10 cellular contexts compared by ENCODE assay signal in the genomic region with DNA sequence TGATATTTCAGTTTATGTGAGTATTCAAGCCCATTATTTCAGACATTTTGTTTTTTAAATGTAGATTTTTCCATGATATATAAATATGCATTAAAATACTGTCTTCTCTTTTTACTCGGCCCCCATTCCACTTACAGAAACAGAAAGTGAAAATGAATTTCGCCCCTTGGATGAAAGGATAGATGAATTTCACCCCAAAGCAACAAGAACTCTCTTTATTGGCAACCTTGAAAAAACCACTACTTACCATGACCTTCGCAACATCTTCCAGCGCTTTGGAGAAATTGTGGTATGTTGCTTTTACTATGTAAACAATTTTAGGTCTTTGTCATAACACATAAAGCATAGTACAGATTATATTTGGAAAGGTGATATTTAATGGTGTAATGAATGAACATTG. TPM values are rescaled to one million over a fixed set of nuclear protein-coding genes. Genes with fewer than 3 reads are reported as not detected.
A peak's percentile ranks its signal among the peaks of the same experiment; 100 is the strongest.
DNase-seq lines count a peak whose midpoint lies in the region; ATAC-seq and TF ChIP-seq lines count a peak whose summit lies in the region.
"Had no signal": no experiment of that assay in that cellular context is flagged by ENCODE, and none has a peak within 500 bp of the region (broad histone marks: within the 10 kb centered on the region; RNA-seq: fewer than 3 reads in every experiment).

No MANE protein-coding gene starts in this region.

- no peaks in the 10 kb centered on the region; the same call in 1 of the 2 replicates for H4K20me1 ChIP-seq in PC-9 (ENCODE audit: insufficient read depth)

- intact Hi-C loops in CD8-positive, alpha-beta T cell (cut with DNase I, micrococcal nuclease) = loop anchor here (2.0 to 5.0 kb wide), 4 partner anchors 59 to 99 kb away; partner anchors contain the start of gene SPEN (in 1 of the 2)
- intact Hi-C loops in PC-9 (cut with micrococcal nuclease; ENCODE audit: unreplicated experiment) = loop anchor here (5.0 kb wide), 1 partner anchor 69 kb away; the partner anchor contains the start of gene SPEN

- CTCF ChIA-PET in CD8-positive, alpha-beta T cell (lab: Charles Lee) = interaction anchor here (0.9 to 1.0 kb wide), 2 partner anchors 79 to 100 kb away, joined by 3 to 6 read pairs; no protein-coding TSS in a partner anchor
- CTCF ChIA-PET in PC-9 (lab: Charles Lee) = no interaction called here

- H3K9me2 ChIP-seq in PC-9 (ENCODE audit: insufficient read depth) = no peaks in the 10 kb centered on the region

- BruUV-seq in PC-9 (replicated peaks; lab: Mats Ljungman, UMichigan) = no TSS peak

- H3K9me3 Mint-ChIP-seq in CD8-positive, alpha-beta T cell = no peaks in the 10 kb centered on the region

- peaks cover 23% of the 10 kb centered on the region for H3K4me1 ChIP-seq in CD8-positive, alpha-beta T cell (ENCODE audit: insufficient read depth, low read length)
- H3K4me1 ChIP-seq in PC-9 (replicated peaks; ENCODE audit: insufficient read depth) (peaks cover 24% of the 10 kb centered on the region), neutrophil (ENCODE audit: control insufficient read depth in 1 of 2, insufficient read depth in 1 of 2, low read depth in 1 of 2, low read length in 1 of 2) (no peaks in the 10 kb centered on the region)

- H3K36me3 Mint-ChIP-seq in CD8-positive, alpha-beta T cell = peaks cover 69% of the 10 kb centered on the region

- H3K9me3 ChIP-seq in CD8-positive, alpha-beta T cell (ENCODE audit: low read length) = no peaks in the 10 kb centered on the region
- H3K9me3 ChIP-seq in PC-9 (ENCODE audit: insufficient read depth, low read depth) (no peaks in the 10 kb centered on the region), neutrophil (no peaks in the 10 kb centered on the region)

- H3F3A ChIP-seq in PC-9 (ENCODE audit: insufficient read depth, low read depth) = peaks cover 27% of the 10 kb centered on the region; the same call in 1 of the 2 replicates

- peak overlapping the region; percentile 7 for H3K27ac ChIP-seq in CD8-positive, alpha-beta T cell (ENCODE audit: low read depth, low read length)
- peak overlapping the region; percentile 43 for H3K27ac ChIP-seq in PC-9
- peak overlapping the region; percentile 53 for H3K27ac ChIP-seq in neutrophil

- POLR2A ChIA-PET in CD8-positive, alpha-beta T cell (lab: Charles Lee) = interaction anchor here (2.1 kb wide), 1 partner anchor 82 kb away, joined by 7 read pairs; no protein-coding TSS in a partner anchor
- POLR2A ChIA-PET in PC-9 (lab: Charles Lee; ENCODE audit: unreplicated experiment) = no interaction called here

- no peak overlapping the region for H3K4me2 ChIP-seq in PC-9

- H3K4me3 Mint-ChIP-seq in CD8-positive, alpha-beta T cell = peak overlapping the region; percentile 78

- H3K4me3 ChIP-seq in CD8-positive, alpha-beta T cell (ENCODE audit: low read depth, low read length) = no peak overlapping the region
- H3K4me3 ChIP-seq in PC-9 (no peak overlapping the region), neutrophil (ENCODE audit: low read depth in 1 of 2, low read length in 1 of 2) (no peak overlapping the region)

- DNase-seq in CD8-positive, alpha-beta T cell = no peak
- no peak for DNase-seq in PC-9
- peak; percentile 8 for DNase-seq in central memory CD4-positive, alpha-beta T cell
- DNase-seq in NCI-H446 treated with DMSO at 0.1 percent for 48 hours (lab: John Stamatoyannopoulos, UW) = no peak
- no peak for DNase-seq in HCEC 1CT
- DNase-seq in globus pallidus (ENCODE audit: low spot score) = no peak
- DNase-seq: NCI-H510A treated with DMSO at 0.1 percent for 48 hours, SW 1271 had no signal

- TF ChIP-seq CTCF in CD8-positive, alpha-beta T cell (IDR thresholded peaks at IDR 0.05) = no peak
- no peak for TF ChIP-seq CTCF in PC-9 (conservative IDR thresholded peaks at IDR 0.05)
- TF ChIP-seq CTCF in neutrophil (IDR thresholded peaks at IDR 0.05) = no peak

- peaks cover 37% of the 10 kb centered on the region for H3K4me1 Mint-ChIP-seq in CD8-positive, alpha-beta T cell (ENCODE audit: low read depth)

- H3K27me3 Mint-ChIP-seq in CD8-positive, alpha-beta T cell (ENCODE audit: low read depth) = no peaks in the 10 kb centered on the region

- no peaks in the 10 kb centered on the region for H3K27me3 ChIP-seq in CD8-positive, alpha-beta T cell (ENCODE audit: insufficient read depth, low read length)
- no peaks in the 10 kb centered on the region for H3K27me3 ChIP-seq in PC-9 (ENCODE audit: insufficient read depth, low read depth)
- no peaks in the 10 kb centered on the region for H3K27me3 ChIP-seq in neutrophil

- peak; percentile 55 for ATAC-seq in CD8-positive, alpha-beta T cell
- ATAC-seq in GM19395 (IDR thresholded peaks at IDR 0.05; ENCODE audit: unreplicated experiment) = no peak

- peaks cover 13% of the 10 kb centered on the region for H3K36me3 ChIP-seq in CD8-positive, alpha-beta T cell (ENCODE audit: insufficient read depth, low read length)
- H3K36me3 ChIP-seq in PC-9 (ENCODE audit: low read depth) (peaks cover 23% of the 10 kb centered on the region; the same call in 1 of the 2 replicates), neutrophil (peaks cover 86% of the 10 kb centered on the region)

- H2AFZ ChIP-seq in PC-9 = no peak overlapping the region

- peak overlapping the region; percentile 90 for H3K27ac Mint-ChIP-seq in CD8-positive, alpha-beta T cell

- peaks cover 67% of the 10 kb centered on the region for H3K79me2 ChIP-seq in PC-9 (ENCODE audit: low read depth)

RNA-seq across cellular contexts. Expression of gene ZBTB17, which starts 59.9 kb away (rescaled TPM):
- total RNA-seq in CD8-positive, alpha-beta T cell = 100 to 1,000 TPM; 106 to 115 TPM
- 17.4 and 24.2 TPM in 2 replicates for total RNA-seq in PC-9 (2021)
